Comparison of ENCODE assay signal across 2 cellular contexts in the genomic region with DNA sequence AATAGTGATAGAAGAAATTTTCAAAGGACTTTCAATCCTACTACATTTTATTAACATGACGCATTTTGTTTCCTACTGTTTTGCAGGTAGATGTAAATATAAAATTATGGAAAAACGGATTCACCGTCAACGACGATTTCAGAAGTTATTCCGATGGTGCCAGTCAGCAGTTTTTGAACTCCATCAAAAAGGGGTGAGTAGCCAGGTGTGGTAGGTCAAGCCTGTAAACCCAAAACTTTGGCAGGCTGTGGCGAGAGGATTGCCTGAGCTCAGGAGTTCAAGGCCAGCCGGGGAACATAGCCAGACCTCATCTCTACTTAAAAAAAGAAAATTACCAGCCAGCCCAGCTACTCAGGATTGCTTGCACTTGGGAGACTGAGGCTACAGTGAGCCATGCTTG.
A peak's percentile ranks its signal among the peaks of the same experiment; 100 is the strongest.
TF ChIP-seq lines count a peak whose summit lies in the region.

No MANE protein-coding gene starts in this region.

TF ChIP-seq in HepG2, 621 proteins besides CTCF, POLR2A, EP300 and RAD21:
- TF ChIP-seq MAFF (IDR thresholded peaks at IDR 0.05; ENCODE audit: low read depth, low read length), result peak; percentile 78
- peak; percentile 78 to 83 for TF ChIP-seq MAFK (conservative IDR thresholded peaks at IDR 0.05 in 1 of 2, IDR thresholded peaks at IDR 0.05 in 1 of 2; ENCODE audit: low read length in 2 of 2)
- no peak for TF ChIP-seq SALL2 (CRISPR knock-in tag; IDR thresholded peaks at IDR 0.05)

TF ChIP-seq in K562, 482 proteins besides CTCF, POLR2A, EP300 and RAD21:
- TF ChIP-seq ZNF143 (CRISPR knock-in tag; IDR thresholded peaks at IDR 0.05) (no peak), MAFG (tag; conservative IDR thresholded peaks at IDR 0.05) (0 out of 2 replicates have a peak, but pooled peaks have one; percentile 14), MAFF (IDR thresholded peaks at IDR 0.05; ENCODE audit: low read length) (peak; percentile 28; the same call in 1 of the 2 replicates), CC2D1A (IDR thresholded peaks at IDR 0.05) (no peak), ZNF316 (IDR thresholded peaks at IDR 0.05) (peak; percentile 54; the same call in 1 of the 2 replicates)
